ENCODE assay signal across 11 cellular contexts in the genomic region with DNA sequence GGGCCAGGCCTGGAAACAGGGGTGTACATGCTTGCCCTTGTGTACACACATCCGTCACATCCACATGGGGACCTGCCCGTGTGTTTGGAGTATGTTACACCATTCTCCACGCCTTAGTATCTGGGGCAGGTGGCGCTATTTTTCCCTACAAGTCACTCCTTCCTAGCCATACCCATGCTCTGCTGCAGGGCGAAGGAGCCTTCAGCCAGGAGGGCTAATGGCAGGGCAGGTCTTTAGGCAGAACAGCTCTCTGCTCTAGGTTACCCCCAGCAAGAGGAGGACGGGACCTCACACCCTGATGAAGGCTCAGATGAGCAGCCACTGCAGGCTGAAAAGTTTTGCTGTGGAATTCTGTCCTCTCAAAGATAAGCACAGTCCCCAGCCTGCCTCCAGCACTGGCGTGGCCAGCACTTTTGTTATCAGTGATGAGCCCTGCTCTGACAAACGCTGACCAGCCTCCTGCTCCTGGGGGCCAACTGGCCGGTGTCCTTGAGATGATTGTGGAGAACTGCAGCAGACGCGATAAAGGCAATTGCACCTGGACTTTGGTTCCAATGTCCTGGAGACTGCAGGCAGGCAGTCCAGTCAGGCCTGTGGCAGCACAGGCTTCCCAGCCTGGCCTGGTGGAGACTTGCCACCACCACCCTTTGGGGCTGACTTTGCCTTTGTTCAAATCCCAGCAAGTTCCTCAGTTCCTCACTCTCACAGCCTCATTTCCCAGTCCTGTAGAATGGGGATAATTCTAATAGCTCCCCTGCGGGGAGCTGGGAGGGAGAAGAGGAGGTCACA. TPM values are rescaled to one million over a fixed set of nuclear protein-coding genes. Genes with fewer than 3 reads are reported as not detected.
DNase-seq lines count a peak whose midpoint lies in the region; ATAC-seq and TF ChIP-seq lines count a peak whose summit lies in the region.
"Had no signal": no experiment of that assay in that cellular context is flagged by ENCODE, and none has a peak within 500 bp of the region (broad histone marks: within the 10 kb centered on the region; RNA-seq: fewer than 3 reads in every experiment).

No MANE protein-coding gene starts in this region.

- H3K4me1 Mint-ChIP-seq in natural killer cell treated with Interleukin-12 subunit alpha and Interleukin-12 subunit beta and Interleukin-15 and Interleukin-18, amount 100 ng/mL, for 72 hours (ENCODE audit: low read depth in 2 of 2) = no peaks in the 10 kb centered on the region
- no peaks in the 10 kb centered on the region for H3K4me1 Mint-ChIP-seq in natural killer cell
- H3K4me1 Mint-ChIP-seq: CD4-positive, alpha-beta memory T cell had no signal

- peaks cover 0 to 8% (median 1%) of the 10 kb centered on the region in 12 donors for H3K9me3 ChIP-seq in heart left ventricle
- H3K9me3 ChIP-seq in effector memory CD4-positive, alpha-beta T cell (ENCODE audit: control insufficient read depth, low read length) = no peaks in the 10 kb centered on the region
- peaks cover 0 to 2% (median 0%) of the 10 kb centered on the region in 4 donors for H3K9me3 ChIP-seq in upper lobe of left lung

- H3K27me3 Mint-ChIP-seq in natural killer cell treated with Interleukin-12 subunit alpha and Interleukin-12 subunit beta and Interleukin-15 and Interleukin-18, amount 100 ng/mL, for 72 hours = peaks cover 10 to 15% of the 10 kb centered on the region in 2 donors
- peaks cover 10 to 13% of the 10 kb centered on the region in 2 donors for H3K27me3 Mint-ChIP-seq in natural killer cell (ENCODE audit: low read depth in 2 of 2)

- H3K9me3 Mint-ChIP-seq in natural killer cell treated with Interleukin-12 subunit alpha and Interleukin-12 subunit beta and Interleukin-15 and Interleukin-18, amount 100 ng/mL, for 72 hours = peaks cover under 1% of the 10 kb centered on the region
- H3K9me3 Mint-ChIP-seq in natural killer cell = no peaks in the 10 kb centered on the region

- intact Hi-C loops in natural killer cell (cut with micrococcal nuclease) = no loop called here
- intact Hi-C loops in heart left ventricle (cut with DNase I) = loop anchor here in 1 of 10 donors (10.0 kb wide), 1 partner anchor 516 kb away; no protein-coding TSS in a partner anchor

- 44 to 49% (median 47%) methylated on average over 11 to 12 of the region's 12 CpGs for WGBS in heart left ventricle, 4 donors
- WGBS in upper lobe of left lung, 2 donors = 67 to 75% methylated on average over 11 to 12 of the region's 12 CpGs

- TF ChIP-seq EP300 in upper lobe of left lung (IDR thresholded peaks at IDR 0.05) = no peak

- no peak overlapping the region for H3K4me3 ChIP-seq in heart left ventricle
- no peak overlapping the region for H3K4me3 ChIP-seq in effector memory CD4-positive, alpha-beta T cell (ENCODE audit: insufficient read depth, low read depth, low read length, poor library complexity, severe bottlenecking)
- no peak overlapping the region for H3K4me3 ChIP-seq in upper lobe of left lung

- H3K4me1 ChIP-seq in heart left ventricle (peaks cover 0 to 10% (median 6%) of the 10 kb centered on the region in 12 donors), upper lobe of left lung (no peaks in the 10 kb centered on the region)
- H3K4me1 ChIP-seq in effector memory CD4-positive, alpha-beta T cell (ENCODE audit: control insufficient read depth, insufficient read depth, low read length, poor library complexity, severe bottlenecking) = no peaks in the 10 kb centered on the region

- no peaks in the 10 kb centered on the region for H3K36me3 ChIP-seq in heart left ventricle
- H3K36me3 ChIP-seq in effector memory CD4-positive, alpha-beta T cell (ENCODE audit: control insufficient read depth, insufficient read depth, low read length) = no peaks in the 10 kb centered on the region
- H3K36me3 ChIP-seq in upper lobe of left lung = no peaks in the 10 kb centered on the region

- ATAC-seq in natural killer cell treated with Interleukin-12 subunit alpha and Interleukin-12 subunit beta and Interleukin-15 and Interleukin-18, amount 100 ng/mL, for 72 hours = no peak
- ATAC-seq in natural killer cell (no peak), heart left ventricle (peak in 3 of 4 donors; percentile 43 to 71 (median 67)), upper lobe of left lung (ENCODE audit: low FRiP score in 2 of 2) (no peak)

- TF ChIP-seq POLR2A in heart left ventricle (IDR thresholded peaks at IDR 0.05) (no peak), upper lobe of left lung (IDR thresholded peaks at IDR 0.05) (no peak)

- peaks cover 2% of the 10 kb centered on the region for H3K36me3 Mint-ChIP-seq in natural killer cell treated with Interleukin-12 subunit alpha and Interleukin-12 subunit beta and Interleukin-15 and Interleukin-18, amount 100 ng/mL, for 72 hours
- no peaks in the 10 kb centered on the region for H3K36me3 Mint-ChIP-seq in natural killer cell

- TF ChIP-seq CTCF in natural killer cell (IDR thresholded peaks at IDR 0.05) (no peak), heart left ventricle (IDR thresholded peaks at IDR 0.05) (no peak), upper lobe of left lung (IDR thresholded peaks at IDR 0.05) (no peak)

- H3K27ac Mint-ChIP-seq in natural killer cell treated with Interleukin-12 subunit alpha and Interleukin-12 subunit beta and Interleukin-15 and Interleukin-18, amount 100 ng/mL, for 72 hours = no peak overlapping the region
- no peak overlapping the region for H3K27ac Mint-ChIP-seq in natural killer cell
- H3K27ac Mint-ChIP-seq: CD4-positive, alpha-beta memory T cell had no signal

- no peak overlapping the region for H3K4me3 Mint-ChIP-seq in natural killer cell treated with Interleukin-12 subunit alpha and Interleukin-12 subunit beta and Interleukin-15 and Interleukin-18, amount 100 ng/mL, for 72 hours
- H3K4me3 Mint-ChIP-seq in natural killer cell = no peak overlapping the region
- H3K4me3 Mint-ChIP-seq: CD4-positive, alpha-beta memory T cell had no signal

- H3K27ac ChIP-seq in heart left ventricle (no peak overlapping the region), upper lobe of left lung (no peak overlapping the region)
- H3K27ac ChIP-seq in effector memory CD4-positive, alpha-beta T cell (ENCODE audit: insufficient read depth, low read length, poor library complexity, severe bottlenecking) = no peak overlapping the region
- H3K27ac ChIP-seq: VCaP had no signal

- peaks cover 0 to 9% (median 0%) of the 10 kb centered on the region in 9 donors for H3K27me3 ChIP-seq in heart left ventricle
- H3K27me3 ChIP-seq in effector memory CD4-positive, alpha-beta T cell (replicated peaks; ENCODE audit: control insufficient read depth, insufficient read depth, low read length, poor library complexity, severe bottlenecking) = no peaks in the 10 kb centered on the region
- H3K27me3 ChIP-seq in upper lobe of left lung = no peaks in the 10 kb centered on the region

- peak; percentile 55 for DNase-seq in natural killer cell treated with Interleukin-12 subunit alpha and Interleukin-12 subunit beta and Interleukin-15 and Interleukin-18, amount 100 ng/mL, for 72 hours (ENCODE audit: low spot score)
- DNase-seq in natural killer cell (no peak), RPMI8226 (peak; percentile 68), heart left ventricle (peak in 3 of 5 donors; percentile 22 to 56 (median 31)), T1000 (lab: John Stamatoyannopoulos, UW) (no peak), pons (ENCODE audit: low spot score) (no peak), upper lobe of left lung (no peak)
- DNase-seq in effector memory CD4-positive, alpha-beta T cell = no peak
- DNase-seq: CD4-positive, alpha-beta memory T cell; NCI-H1048 had no signal

RNA-seq across cellular contexts. Expression of a gene that starts 19.8 kb away (rescaled TPM):
- 1 to 10 TPM; 1.4 to 1.5 TPM for total RNA-seq in natural killer cell treated with Interleukin-12 subunit alpha and Interleukin-12 subunit beta and Interleukin-15 and Interleukin-18, amount 100 ng/mL, for 72 hours
- 1 to 10 TPM; 2.2 to 2.3 (median 2.2) TPM for total RNA-seq in natural killer cell
- 1 to 10 TPM; 5.2 to 8.0 (median 6.5) TPM for total RNA-seq in heart left ventricle
- polyA plus RNA-seq in heart left ventricle = 1 to 10 TPM; 2.3 to 3.4 TPM
- total RNA-seq in upper lobe of left lung = 10 to 100 TPM in 2 of 6 donors, 1 to 10 TPM in 4; 3.4 to 16.8 (median 7.3) TPM

RNA-seq across cellular contexts. Expression of a gene that starts 41.2 kb away (rescaled TPM):
- total RNA-seq in natural killer cell treated with Interleukin-12 subunit alpha and Interleukin-12 subunit beta and Interleukin-15 and Interleukin-18, amount 100 ng/mL, for 72 hours = 1 to 10 TPM; 2.1 to 3.7 TPM
- total RNA-seq in natural killer cell (1 to 10 TPM; 2.4 to 4.3 (median 4.0) TPM), heart left ventricle (10 to 100 TPM in 6 of 9 donors, 1 to 10 TPM in 3; 4.9 to 43.8 (median 10.3) TPM), upper lobe of left lung (10 to 100 TPM in 1 of 6 donors, 1 to 10 TPM in 5; 3.0 to 28.3 (median 4.2) TPM)
- 10 to 100 TPM in 1 of 2 donors, 1 to 10 TPM in 1; 7.5 to 72.6 TPM for polyA plus RNA-seq in heart left ventricle

RNA-seq across cellular contexts. Expression of a gene that starts 46.1 kb away (rescaled TPM):
- 10 to 100 TPM; 78.1 to 82.8 TPM for total RNA-seq in natural killer cell treated with Interleukin-12 subunit alpha and Interleukin-12 subunit beta and Interleukin-15 and Interleukin-18, amount 100 ng/mL, for 72 hours
- total RNA-seq in natural killer cell (10 to 100 TPM; 32.3 to 44.1 (median 37.5) TPM), heart left ventricle (10 to 100 TPM; 20.7 to 43.8 (median 38.9) TPM), upper lobe of left lung (10 to 100 TPM; 15.7 to 51.7 (median 34.6) TPM)
- polyA plus RNA-seq in heart left ventricle = 10 to 100 TPM; 24.8 to 55.5 TPM

Comparison
In these comparisons a context has a peak if more than half of its experiments do, and no peak if none do; other contexts are left out.
1. DNase-seq: peak in natural killer cell treated with Interleukin-12 subunit alpha and Interleukin-12 subunit beta and Interleukin-15 and Interleukin-18, amount 100 ng/mL, for 72 hours (single experiment), RPMI8226 (single experiment) and heart left ventricle (3 of 5); none in natural killer cell (single experiment), T1000 (single experiment), effector memory CD4-positive, alpha-beta T cell (0 of 3), pons (single experiment) and upper lobe of left lung (0 of 2).
2. ATAC-seq: peak in heart left ventricle (3 of 4); none in natural killer cell treated with Interleukin-12 subunit alpha and Interleukin-12 subunit beta and Interleukin-15 and Interleukin-18, amount 100 ng/mL, for 72 hours (0 of 2), natural killer cell (0 of 3) and upper lobe of left lung (0 of 2).